In genomic region chr10:119658274-119658673, GRCh38 we compare ENCODE assay signal across 9 cellular contexts. TPM values are rescaled to one million over a fixed set of nuclear protein-coding genes. Genes with fewer than 3 reads are reported as not detected.
DNase-seq lines count a peak whose midpoint lies in the region; ATAC-seq lines count a peak whose summit lies in the region.
"Had no signal": no experiment of that assay in that cellular context is flagged by ENCODE, and none has a peak within 500 bp of the region (broad histone marks: within the 10 kb centered on the region; RNA-seq: fewer than 3 reads in every experiment).

No MANE protein-coding gene starts in this region.

- H3K23ac ChIP-seq in mesendoderm (ENCODE audit: low read length): peak overlapping the region; percentile 3

- no peak overlapping the region for H4K5ac ChIP-seq in mesendoderm (ENCODE audit: low read length)

- H3K18ac ChIP-seq in mesendoderm (ENCODE audit: low read length): peak overlapping the region; percentile 24

- H3K4me2 ChIP-seq in mesendoderm (ENCODE audit: low read length): no peak overlapping the region
- H3K4me2 ChIP-seq: KMS-11 had no signal

- H3K79me1 ChIP-seq in mesendoderm (ENCODE audit: low read length): peaks cover 31% of the 10 kb centered on the region

- H3K4me1 ChIP-seq in mesendoderm (ENCODE audit: control insufficient read depth, low read depth, low read length) (peaks cover 17% of the 10 kb centered on the region), aorta (ENCODE audit: control insufficient read depth in 1 of 2, insufficient read depth in 2 of 2, low read length in 2 of 2) (peaks cover 0 to 10% of the 10 kb centered on the region in 2 donors)

- H3K36me3 ChIP-seq in mesendoderm (ENCODE audit: control insufficient read depth, insufficient read depth, low read length) (no peaks in the 10 kb centered on the region), aorta (ENCODE audit: control insufficient read depth in 1 of 2, insufficient read depth in 2 of 2, low read length in 1 of 2) (no peaks in the 10 kb centered on the region)

- H2BK5ac ChIP-seq in mesendoderm (ENCODE audit: low read length): no peak overlapping the region

- H3K9ac ChIP-seq in mesendoderm (ENCODE audit: low read length): no peak overlapping the region
- H3K9ac ChIP-seq: KMS-11 had no signal

- H3K56ac ChIP-seq in mesendoderm (ENCODE audit: low read length): peak overlapping the region; percentile 38

- no peak overlapping the region for H2AK5ac ChIP-seq in mesendoderm (ENCODE audit: low read length)

- no peak overlapping the region for H2BK15ac ChIP-seq in mesendoderm (replicated peaks; ENCODE audit: low read depth)

- H3K27me3 ChIP-seq in mesendoderm (ENCODE audit: insufficient read depth, low read length, poor library complexity): no peaks in the 10 kb centered on the region
- H3K27me3 ChIP-seq in aorta (ENCODE audit: control insufficient read depth in 1 of 2, insufficient read depth in 2 of 2, low read length in 1 of 2): no peaks in the 10 kb centered on the region

- no peak overlapping the region for H4K8ac ChIP-seq in mesendoderm (ENCODE audit: low read depth, low read length)

- no peak overlapping the region for H3K4ac ChIP-seq in mesendoderm (ENCODE audit: low read depth, low read length)

- peak; percentile 35 for DNase-seq in DMS79 treated with DMSO at 0.1 percent for 48 hours (lab: John Stamatoyannopoulos, UW)
- peak; percentile 77 for DNase-seq in NCI-H226
- peak; percentile 53 for DNase-seq in ecto neural progenitor cell (ENCODE audit: low spot score)
- peak; percentile 88 for DNase-seq in mesendoderm
- DNase-seq in aorta: peak; percentile 90 to 94
- no peak for DNase-seq in GM19238 (ENCODE audit: insufficient read length, low spot score)
- DNase-seq in GF-D8 (lab: John Stamatoyannopoulos, UW): no peak

- ATAC-seq in aorta (ENCODE audit: low FRiP score) (peak; percentile 94), HG03280 (IDR thresholded peaks at IDR 0.05; ENCODE audit: unreplicated experiment) (no peak)

- H3K4me3 ChIP-seq in mesendoderm (ENCODE audit: low read length): no peak overlapping the region
- H3K4me3 ChIP-seq in aorta (ENCODE audit: low read length in 2 of 2): no peak overlapping the region

- no peaks in the 10 kb centered on the region for H3K9me3 ChIP-seq in aorta (ENCODE audit: control insufficient read depth, low read length)

- H3K27ac ChIP-seq in mesendoderm (ENCODE audit: low read depth, low read length) (no peak overlapping the region), aorta (ENCODE audit: low read depth in 1 of 2, low read length in 2 of 2) (peak overlapping the region in 1 of 2 donors; percentile 38)
- H3K27ac ChIP-seq: KMS-11 had no signal

- no CpG with 5 or more reads among the region's 13 CpGs for WGBS in mesendoderm (ENCODE audit: extremely low coverage, insufficient coverage, low lambda C conversion rate)
- 6 to 7% methylated on average over 13 of the region's 13 CpGs for WGBS in aorta, 2 donors

- H3K79me2 ChIP-seq in mesendoderm (ENCODE audit: control insufficient read depth, insufficient read depth, low read length): peaks cover 40% of the 10 kb centered on the region

- H2BK120ac ChIP-seq in mesendoderm (ENCODE audit: low read depth, low read length): no peak overlapping the region

- intact Hi-C loops in aorta (cut with DNase I): loop anchor here (2.0 to 10.0 kb wide), 2 partner anchors 21 to 53 kb away; no protein-coding TSS in a partner anchor

RNA-seq across cellular contexts. Expression of gene BAG3, which starts 7.1 kb away (rescaled TPM):
- 16.0 TPM for polyA plus RNA-seq in mesendoderm (2013, experiment 1 of 2)
- 16.9 TPM for polyA plus RNA-seq in mesendoderm (2013, experiment 2 of 2)
- total RNA-seq in aorta: 10 to 100 TPM; 65.8 to 85.1 TPM
- polyA plus RNA-seq in aorta: 10 to 100 TPM; 16.3 to 26.5 TPM

Comparison
In these comparisons a context has a peak if more than half of its experiments do, and no peak if none do; other contexts are left out.
1. DNase-seq: peak in DMS79 treated with DMSO at 0.1 percent for 48 hours (single experiment), NCI-H226 (single experiment), ecto neural progenitor cell (single experiment), mesendoderm (single experiment) and aorta (2 of 2); none in GM19238 (single experiment) and GF-D8 (single experiment).